In the genomic region with DNA sequence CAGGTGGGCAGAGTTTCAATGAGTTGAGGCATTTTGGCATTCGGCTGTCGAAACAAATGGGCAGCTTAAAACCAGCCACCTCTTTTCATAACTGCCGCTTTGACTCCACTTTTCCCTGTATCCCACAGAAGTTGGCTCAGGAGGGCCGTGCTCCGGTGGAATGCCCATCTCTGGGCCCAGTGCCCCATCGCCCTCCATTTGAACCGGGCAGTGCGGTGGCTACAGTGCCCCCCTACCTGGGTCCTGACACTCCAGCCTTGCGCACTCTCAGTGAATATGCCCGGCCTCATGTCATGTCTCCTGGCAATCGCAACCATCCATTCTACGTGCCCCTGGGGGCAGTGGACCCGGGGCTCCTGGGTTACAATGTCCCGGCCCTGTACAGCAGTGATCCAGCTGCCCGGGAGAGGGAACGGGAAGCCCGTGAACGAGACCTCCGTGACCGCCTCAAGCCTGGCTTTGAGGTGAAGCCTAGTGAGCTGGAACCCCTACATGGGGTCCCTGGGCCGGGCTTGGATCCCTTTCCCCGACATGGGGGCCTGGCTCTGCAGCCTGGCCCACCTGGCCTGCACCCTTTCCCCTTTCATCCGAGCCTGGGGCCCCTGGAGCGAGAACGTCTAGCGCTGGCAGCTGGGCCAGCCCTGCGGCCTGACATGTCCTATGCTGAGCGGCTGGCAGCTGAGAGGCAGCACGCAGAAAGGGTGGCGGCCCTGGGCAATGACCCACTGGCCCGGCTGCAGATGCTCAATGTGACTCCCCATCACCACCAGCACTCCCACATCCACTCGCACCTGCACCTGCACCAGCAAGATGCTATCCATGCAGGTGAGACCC, we compare ENCODE assay signal across 6 cellular contexts. TPM values are rescaled to one million over a fixed set of nuclear protein-coding genes. Genes with fewer than 3 reads are reported as not detected.
A peak's percentile ranks its signal among the peaks of the same experiment; 100 is the strongest.
DNase-seq lines count a peak whose midpoint lies in the region; ATAC-seq and TF ChIP-seq lines count a peak whose summit lies in the region.

No MANE protein-coding gene starts in this region.

- ATAC-seq in aorta (ENCODE audit: low FRiP score) = no peak

- no peaks in the 10 kb centered on the region for H3K9me3 ChIP-seq in aorta (ENCODE audit: control insufficient read depth, low read length)

- WGBS in aorta, 2 donors = 77 to 81% methylated on average over 32 of the region's 32 CpGs

- H3K9me3 Mint-ChIP-seq in IgD-negative memory B cell (no peaks in the 10 kb centered on the region), progenitor cell of endocrine pancreas (ENCODE audit: low read depth) (no peaks in the 10 kb centered on the region)

- H3K4me1 Mint-ChIP-seq in IgD-negative memory B cell = peaks cover 13 to 14% (median 14%) of the 10 kb centered on the region in 3 donors
- H3K4me1 Mint-ChIP-seq in progenitor cell of endocrine pancreas (ENCODE audit: low read depth) = peaks cover 25% of the 10 kb centered on the region

- H3K4me1 ChIP-seq in aorta (ENCODE audit: control insufficient read depth in 1 of 2, insufficient read depth in 2 of 2, low read length in 2 of 2) = no peaks in the 10 kb centered on the region

- intact Hi-C loops in aorta (cut with DNase I) = loop anchor here in 1 of 2 donors (2.0 kb wide), 1 partner anchor 70 kb away; no protein-coding TSS in a partner anchor

- no peak for DNase-seq in coronary artery (ENCODE audit: low spot score)
- DNase-seq in progenitor cell of endocrine pancreas (ENCODE audit: low spot score, unreplicated experiment) = no peak
- DNase-seq in NCI-H748 (lab: John Stamatoyannopoulos, UW; ENCODE audit: unreplicated experiment) = no peak
- no peak for DNase-seq in NCI-H774 (lab: John Stamatoyannopoulos, UW)
- DNase-seq in aorta = no peak

- H3K27me3 Mint-ChIP-seq in IgD-negative memory B cell = no peaks in the 10 kb centered on the region
- H3K27me3 Mint-ChIP-seq in progenitor cell of endocrine pancreas = no peaks in the 10 kb centered on the region

- peaks cover 3 to 8% of the 10 kb centered on the region in 2 donors for H3K36me3 ChIP-seq in aorta (ENCODE audit: control insufficient read depth in 1 of 2, insufficient read depth in 2 of 2, low read length in 1 of 2)

- peak overlapping the region; percentile 89 to 98 (median 93) for H3K27ac Mint-ChIP-seq in IgD-negative memory B cell
- peak overlapping the region; percentile 98 for H3K27ac Mint-ChIP-seq in progenitor cell of endocrine pancreas

- H3K4me3 Mint-ChIP-seq in IgD-negative memory B cell = peak overlapping the region in 3 of 4 donors; percentile 0 to 84 (median 72)
- H3K4me3 Mint-ChIP-seq in progenitor cell of endocrine pancreas (ENCODE audit: low read depth) = peak overlapping the region; percentile 75

- H3K27ac ChIP-seq in coronary artery = peak overlapping the region; percentile 92 to 95
- H3K27ac ChIP-seq in aorta (ENCODE audit: low read depth in 1 of 2, low read length in 2 of 2) = peak overlapping the region in 1 of 2 donors; percentile 4

- TF ChIP-seq CTCF in coronary artery (IDR thresholded peaks at IDR 0.05) (no peak), progenitor cell of endocrine pancreas (IDR thresholded peaks at IDR 0.05; ENCODE audit: unreplicated experiment) (no peak)

- H3K36me3 Mint-ChIP-seq in IgD-negative memory B cell (peaks cover 4% of the 10 kb centered on the region), progenitor cell of endocrine pancreas (ENCODE audit: insufficient read depth) (peaks cover 50% of the 10 kb centered on the region)

- H3K4me3 ChIP-seq in coronary artery (peak overlapping the region; percentile 89), aorta (ENCODE audit: low read length in 2 of 2) (no peak overlapping the region)

- no peaks in the 10 kb centered on the region for H3K27me3 ChIP-seq in aorta (ENCODE audit: control insufficient read depth in 1 of 2, insufficient read depth in 2 of 2, low read length in 1 of 2)

RNA-seq across cellular contexts. Expression of a gene that starts 5.0 kb away (rescaled TPM):
- polyA plus RNA-seq in IgD-negative memory B cell (not detected), aorta (not detected)
- total RNA-seq in progenitor cell of endocrine pancreas (not detected in 2 replicates), aorta (not detected)

RNA-seq across cellular contexts. Expression of a gene that starts 5.3 kb away (rescaled TPM):
- polyA plus RNA-seq in IgD-negative memory B cell (141 TPM), aorta (1,000 to 10,000 TPM in 1 of 2 donors, 100 to 1,000 TPM in 1; 849 to 1,017 TPM)
- total RNA-seq in progenitor cell of endocrine pancreas (268 and 277 TPM in 2 replicates), aorta (100 to 1,000 TPM; 197 to 233 TPM)

RNA-seq across cellular contexts. Expression of a gene that starts 10.8 kb away (rescaled TPM):
- 1.4 TPM for polyA plus RNA-seq in IgD-negative memory B cell
- 226 and 250 TPM in 2 replicates for total RNA-seq in progenitor cell of endocrine pancreas
- total RNA-seq in aorta = 100 to 1,000 TPM; 138 to 146 TPM
- polyA plus RNA-seq in aorta = 100 to 1,000 TPM in 1 of 2 donors, 10 to 100 TPM in 1; 22.7 to 149 TPM

RNA-seq across cellular contexts. Expression of a gene that starts 12.6 kb away (rescaled TPM):
- polyA plus RNA-seq in IgD-negative memory B cell (1,038 TPM), aorta (10 to 100 TPM; 10.1 to 25.7 TPM)
- total RNA-seq in progenitor cell of endocrine pancreas (65.4 and 70.2 TPM in 2 replicates), aorta (10 to 100 TPM; 29.8 to 42.3 TPM)

RNA-seq across cellular contexts. Expression of a gene that starts 24.2 kb away (rescaled TPM):
- 21.7 TPM for polyA plus RNA-seq in IgD-negative memory B cell
- 77.9 and 79.0 TPM in 2 replicates for total RNA-seq in progenitor cell of endocrine pancreas
- total RNA-seq in aorta = 10 to 100 TPM; 59.0 to 79.5 TPM
- polyA plus RNA-seq in aorta = 100 to 1,000 TPM in 1 of 2 donors, 10 to 100 TPM in 1; 14.7 to 116 TPM
